11 cellular contexts compared by ENCODE assay signal in genomic region chr7:24284699-24285506, GRCh38. TPM values are rescaled to one million over a fixed set of nuclear protein-coding genes. Genes with fewer than 3 reads are reported as not detected.
DNase-seq lines count a peak whose midpoint lies in the region; ATAC-seq and TF ChIP-seq lines count a peak whose summit lies in the region.
"Had no signal": no experiment of that assay in that cellular context is flagged by ENCODE, and none has a peak within 500 bp of the region (broad histone marks: within the 10 kb centered on the region; RNA-seq: fewer than 3 reads in every experiment).

No MANE protein-coding gene starts in this region.

- H3K27me3 Mint-ChIP-seq in activated naive CD4-positive, alpha-beta T cell treated with anti-CD3 and anti-CD28 coated beads for 36 hours (ENCODE audit: low read depth) = peaks cover 48% of the 10 kb centered on the region
- H3K27me3 Mint-ChIP-seq in activated T-helper 17 cell treated with anti-CD3 and anti-CD28 coated beads, Interleukin-2, amount 50 U/mL, for 72 hours = peaks cover 37% of the 10 kb centered on the region

- H3K27ac Mint-ChIP-seq in activated naive CD4-positive, alpha-beta T cell treated with anti-CD3 and anti-CD28 coated beads for 36 hours = no peak overlapping the region
- no peak overlapping the region for H3K27ac Mint-ChIP-seq in activated T-helper 17 cell treated with anti-CD3 and anti-CD28 coated beads, Interleukin-2, amount 50 U/mL, for 72 hours
- H3K27ac Mint-ChIP-seq: activated CD4-positive, alpha-beta memory T cell treated with anti-CD3 and anti-CD28 coated beads for 36 hours; dendritic cell treated with granulocyte-macrophage colony-stimulating factor and Interleukin-4, amounts not matched to agents 40 ng/mL and 50 ng/mL, for 4 days had no signal

- H3K36me3 Mint-ChIP-seq in activated naive CD4-positive, alpha-beta T cell treated with anti-CD3 and anti-CD28 coated beads for 36 hours (ENCODE audit: low read depth) = no peaks in the 10 kb centered on the region
- no peaks in the 10 kb centered on the region for H3K36me3 Mint-ChIP-seq in activated T-helper 17 cell treated with anti-CD3 and anti-CD28 coated beads, Interleukin-2, amount 50 U/mL, for 72 hours (ENCODE audit: low read depth)
- H3K36me3 Mint-ChIP-seq: activated CD4-positive, alpha-beta memory T cell treated with anti-CD3 and anti-CD28 coated beads for 36 hours had no signal

- no peak for ATAC-seq in activated T-helper 17 cell treated with anti-CD3 and anti-CD28 coated beads, Interleukin-2, amount 50 U/mL, for 72 hours (replicated peaks)
- ATAC-seq in lower lobe of right lung (peak; percentile 50 to 51), GM19328 (IDR thresholded peaks at IDR 0.05; ENCODE audit: unreplicated experiment) (no peak), GM18520 (IDR thresholded peaks at IDR 0.05; ENCODE audit: unreplicated experiment) (no peak)

- H3K4me3 ChIP-seq in lower lobe of right lung (peak overlapping the region; percentile 6), stomach (peak overlapping the region in 3 of 4 donors; percentile 21 to 39 (median 27))

- no peak for TF ChIP-seq POLR2A in stomach (IDR thresholded peaks at IDR 0.05)

- H3K4me1 ChIP-seq in lower lobe of right lung (no peaks in the 10 kb centered on the region), stomach (peaks cover 15 to 23% (median 20%) of the 10 kb centered on the region in 4 donors)

- peaks cover 18% of the 10 kb centered on the region for H3K4me1 Mint-ChIP-seq in activated naive CD4-positive, alpha-beta T cell treated with anti-CD3 and anti-CD28 coated beads for 36 hours (ENCODE audit: low read depth)
- peaks cover under 1% of the 10 kb centered on the region for H3K4me1 Mint-ChIP-seq in activated T-helper 17 cell treated with anti-CD3 and anti-CD28 coated beads, Interleukin-2, amount 50 U/mL, for 72 hours

- no peak for DNase-seq in activated naive CD4-positive, alpha-beta T cell treated with anti-CD3 and anti-CD28 coated beads for 36 hours
- DNase-seq in activated naive CD4-positive, alpha-beta T cell treated with anti-CD3 and anti-CD28 coated beads, Interleukin-2, amount 50 U/mL, for 16 hours = no peak
- DNase-seq in lower lobe of right lung (no peak), stomach (no peak), NCI-H1694 (lab: John Stamatoyannopoulos, UW) (no peak)

- H3K27ac ChIP-seq in lower lobe of right lung = no peak overlapping the region
- H3K27ac ChIP-seq in stomach = no peak overlapping the region

- H3K36me3 ChIP-seq in lower lobe of right lung (no peaks in the 10 kb centered on the region), stomach (no peaks in the 10 kb centered on the region)

- TF ChIP-seq EP300 in stomach (IDR thresholded peaks at IDR 0.05) = no peak

- WGBS in stomach, 5 donors = 4 to 7% (median 6%) methylated on average over 44 to 51 of the region's 51 CpGs

- TF ChIP-seq CTCF in lower lobe of right lung (IDR thresholded peaks at IDR 0.05) = no peak
- TF ChIP-seq CTCF in stomach (IDR thresholded peaks at IDR 0.05) = no peak

- CTCF ChIA-PET in activated naive CD4-positive, alpha-beta T cell treated with anti-CD3 and anti-CD28 coated beads for 36 hours (lab: Charles Lee) = no interaction called here

- peaks cover 41% of the 10 kb centered on the region for H3K27me3 ChIP-seq in lower lobe of right lung (ENCODE audit: low read depth)
- H3K27me3 ChIP-seq in stomach = peaks cover 4 to 80% (median 27%) of the 10 kb centered on the region in 3 donors

- H3K9me3 ChIP-seq in lower lobe of right lung (no peaks in the 10 kb centered on the region), stomach (peaks cover 0 to 5% (median 0%) of the 10 kb centered on the region in 4 donors)

- H3K9me3 Mint-ChIP-seq in activated naive CD4-positive, alpha-beta T cell treated with anti-CD3 and anti-CD28 coated beads for 36 hours = no peaks in the 10 kb centered on the region
- H3K9me3 Mint-ChIP-seq in activated T-helper 17 cell treated with anti-CD3 and anti-CD28 coated beads, Interleukin-2, amount 50 U/mL, for 72 hours = no peaks in the 10 kb centered on the region
- H3K9me3 Mint-ChIP-seq: activated CD4-positive, alpha-beta memory T cell treated with anti-CD3 and anti-CD28 coated beads for 36 hours; dendritic cell treated with granulocyte-macrophage colony-stimulating factor and Interleukin-4, amounts not matched to agents 40 ng/mL and 50 ng/mL, for 4 days had no signal

- intact Hi-C loops in activated naive CD4-positive, alpha-beta T cell treated with anti-CD3 and anti-CD28 coated beads for 36 hours (cut with micrococcal nuclease) = loop anchor here (5.0 to 10.0 kb wide), 3 partner anchors 287 to 740 kb away; partner anchors contain the start of gene PALS2
- intact Hi-C loops in lower lobe of right lung (cut with DNase I) (no loop called here), stomach (cut with DNase I; ENCODE audit: low total_unique reads) (no loop called here)

- peak overlapping the region; percentile 64 for H3K4me3 Mint-ChIP-seq in activated naive CD4-positive, alpha-beta T cell treated with anti-CD3 and anti-CD28 coated beads for 36 hours
- peak overlapping the region; percentile 40 for H3K4me3 Mint-ChIP-seq in activated T-helper 17 cell treated with anti-CD3 and anti-CD28 coated beads, Interleukin-2, amount 50 U/mL, for 72 hours
- H3K4me3 Mint-ChIP-seq: dendritic cell treated with granulocyte-macrophage colony-stimulating factor and Interleukin-4, amounts not matched to agents 40 ng/mL and 50 ng/mL, for 4 days had no signal

RNA-seq across cellular contexts. Expression of gene NPY, which starts 0.9 kb away (rescaled TPM):
- total RNA-seq in activated naive CD4-positive, alpha-beta T cell treated with anti-CD3 and anti-CD28 coated beads for 36 hours = not detected
- total RNA-seq in activated T-helper 17 cell treated with anti-CD3 and anti-CD28 coated beads, Interleukin-2, amount 50 U/mL, for 72 hours = not detected
- total RNA-seq in lower lobe of right lung (not detected), stomach (1 to 10 TPM in 2 of 5 donors, not detected in 3; 2.9 to 6.2 TPM)
- polyA plus RNA-seq in stomach = 10 to 100 TPM in 1 of 3 donors, 1 to 10 TPM in 1, not detected in 1; 2.6 to 19.2 TPM
- total RNA-seq: activated CD4-positive, alpha-beta memory T cell treated with anti-CD3 and anti-CD28 coated beads for 36 hours had no signal
- polyA plus RNA-seq: keratinocyte had no signal

Comparison
In these comparisons a context has a peak if more than half of its experiments do, and no peak if none do; other contexts are left out.
1. ATAC-seq: peak in lower lobe of right lung (2 of 2); none in activated T-helper 17 cell treated with anti-CD3 and anti-CD28 coated beads, Interleukin-2, amount 50 U/mL, for 72 hours (single experiment), GM19328 (single experiment) and GM18520 (single experiment).